Comparison of ENCODE assay signal across 1 cellular context in the genomic region with DNA sequence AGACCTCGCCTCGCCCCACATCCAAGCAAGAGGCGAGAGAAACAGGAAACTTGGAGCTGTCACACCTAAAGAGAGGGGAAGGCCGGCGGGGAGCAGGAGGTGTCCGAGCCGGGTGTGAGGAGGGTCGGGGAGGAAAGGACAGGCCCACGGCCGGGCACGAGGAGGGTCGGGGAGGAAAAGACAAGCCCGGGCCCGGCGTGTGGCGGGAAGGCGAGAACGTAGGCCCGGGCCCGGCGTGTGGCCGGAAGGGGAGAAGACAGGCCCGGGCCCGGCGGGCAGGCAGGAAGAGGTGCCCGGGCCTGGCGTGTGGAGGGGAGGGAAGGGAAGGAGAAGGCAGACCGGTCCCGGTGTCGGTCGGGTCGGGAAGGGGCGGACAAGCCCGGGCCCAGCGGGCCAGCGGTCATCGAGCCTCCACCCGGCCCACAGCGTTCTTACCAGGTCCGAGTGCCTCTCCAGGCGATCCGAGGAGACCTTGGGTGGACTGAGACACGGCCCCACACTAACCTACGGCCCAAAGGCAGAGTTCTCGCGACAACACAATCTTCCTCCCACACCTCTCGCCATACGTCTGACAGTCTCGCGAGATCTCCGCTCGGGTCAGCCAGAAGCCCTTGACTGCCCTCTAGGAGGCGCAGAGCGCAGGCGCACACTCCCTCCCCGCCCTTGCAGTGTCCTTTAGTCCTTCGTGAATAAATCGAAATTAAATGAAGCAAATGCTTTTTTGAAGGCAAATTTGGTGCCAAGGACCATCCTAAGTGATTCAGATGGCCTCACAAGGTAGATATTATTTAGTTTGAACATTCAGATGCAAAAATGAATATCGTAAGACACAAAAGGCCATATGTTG.
TF ChIP-seq lines count a peak whose summit lies in the region.

A gene (minus strand): TSS at position 533 of the 847 bp plus-strand sequence. CDS start 13,943 bp downstream, outside the sequence.

TF ChIP-seq in HepG2, 621 proteins besides CTCF, POLR2A, EP300 and RAD21 (continued from another document and continues in another):
- TF ChIP-seq, protein P1, sequence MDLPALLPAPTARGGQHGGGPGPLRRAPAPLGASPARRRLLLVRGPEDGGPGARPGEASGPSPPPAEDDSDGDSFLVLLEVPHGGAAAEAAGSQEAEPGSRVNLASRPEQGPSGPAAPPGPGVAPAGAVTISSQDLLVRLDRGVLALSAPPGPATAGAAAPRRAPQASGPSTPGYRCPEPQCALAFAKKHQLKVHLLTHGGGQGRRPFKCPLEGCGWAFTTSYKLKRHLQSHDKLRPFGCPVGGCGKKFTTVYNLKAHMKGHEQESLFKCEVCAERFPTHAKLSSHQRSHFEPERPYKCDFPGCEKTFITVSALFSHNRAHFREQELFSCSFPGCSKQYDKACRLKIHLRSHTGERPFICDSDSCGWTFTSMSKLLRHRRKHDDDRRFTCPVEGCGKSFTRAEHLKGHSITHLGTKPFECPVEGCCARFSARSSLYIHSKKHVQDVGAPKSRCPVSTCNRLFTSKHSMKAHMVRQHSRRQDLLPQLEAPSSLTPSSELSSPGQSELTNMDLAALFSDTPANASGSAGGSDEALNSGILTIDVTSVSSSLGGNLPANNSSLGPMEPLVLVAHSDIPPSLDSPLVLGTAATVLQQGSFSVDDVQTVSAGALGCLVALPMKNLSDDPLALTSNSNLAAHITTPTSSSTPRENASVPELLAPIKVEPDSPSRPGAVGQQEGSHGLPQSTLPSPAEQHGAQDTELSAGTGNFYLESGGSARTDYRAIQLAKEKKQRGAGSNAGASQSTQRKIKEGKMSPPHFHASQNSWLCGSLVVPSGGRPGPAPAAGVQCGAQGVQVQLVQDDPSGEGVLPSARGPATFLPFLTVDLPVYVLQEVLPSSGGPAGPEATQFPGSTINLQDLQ (CRISPR knock-in tag; IDR thresholded peaks at IDR 0.05) = no peak; the same call in 1 of the 2 replicates
- no peak for TF ChIP-seq SRSF9 (IDR thresholded peaks at IDR 0.05; ENCODE audit: borderline replicate concordance, insufficient read depth, low read depth, low read length, poor library complexity, severe bottlenecking)
- TF ChIP-seq, protein P2, sequence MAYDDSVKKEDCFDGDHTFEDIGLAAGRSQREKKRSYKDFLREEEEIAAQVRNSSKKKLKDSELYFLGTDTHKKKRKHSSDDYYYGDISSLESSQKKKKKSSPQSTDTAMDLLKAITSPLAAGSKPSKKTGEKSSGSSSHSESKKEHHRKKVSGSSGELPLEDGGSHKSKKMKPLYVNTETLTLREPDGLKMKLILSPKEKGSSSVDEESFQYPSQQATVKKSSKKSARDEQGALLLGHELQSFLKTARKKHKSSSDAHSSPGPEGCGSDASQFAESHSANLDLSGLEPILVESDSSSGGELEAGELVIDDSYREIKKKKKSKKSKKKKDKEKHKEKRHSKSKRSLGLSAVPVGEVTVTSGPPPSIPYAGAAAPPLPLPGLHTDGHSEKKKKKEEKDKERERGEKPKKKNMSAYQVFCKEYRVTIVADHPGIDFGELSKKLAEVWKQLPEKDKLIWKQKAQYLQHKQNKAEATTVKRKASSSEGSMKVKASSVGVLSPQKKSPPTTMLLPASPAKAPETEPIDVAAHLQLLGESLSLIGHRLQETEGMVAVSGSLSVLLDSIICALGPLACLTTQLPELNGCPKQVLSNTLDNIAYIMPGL (CRISPR knock-in tag; IDR thresholded peaks at IDR 0.05; ENCODE audit: borderline replicate concordance in 1 of 2, low read depth in 1 of 2) = peak; percentile 86 to 90
- no peak; the same call in 1 of the 2 replicates for TF ChIP-seq PHF21A (CRISPR knock-in tag; IDR thresholded peaks at IDR 0.05)
- TF ChIP-seq DNMT1 (CRISPR knock-in tag; IDR thresholded peaks at IDR 0.05) = no peak
- no peak for TF ChIP-seq CBX1 (IDR thresholded peaks at IDR 0.05; ENCODE audit: low read depth)
- TF ChIP-seq, protein P3, sequence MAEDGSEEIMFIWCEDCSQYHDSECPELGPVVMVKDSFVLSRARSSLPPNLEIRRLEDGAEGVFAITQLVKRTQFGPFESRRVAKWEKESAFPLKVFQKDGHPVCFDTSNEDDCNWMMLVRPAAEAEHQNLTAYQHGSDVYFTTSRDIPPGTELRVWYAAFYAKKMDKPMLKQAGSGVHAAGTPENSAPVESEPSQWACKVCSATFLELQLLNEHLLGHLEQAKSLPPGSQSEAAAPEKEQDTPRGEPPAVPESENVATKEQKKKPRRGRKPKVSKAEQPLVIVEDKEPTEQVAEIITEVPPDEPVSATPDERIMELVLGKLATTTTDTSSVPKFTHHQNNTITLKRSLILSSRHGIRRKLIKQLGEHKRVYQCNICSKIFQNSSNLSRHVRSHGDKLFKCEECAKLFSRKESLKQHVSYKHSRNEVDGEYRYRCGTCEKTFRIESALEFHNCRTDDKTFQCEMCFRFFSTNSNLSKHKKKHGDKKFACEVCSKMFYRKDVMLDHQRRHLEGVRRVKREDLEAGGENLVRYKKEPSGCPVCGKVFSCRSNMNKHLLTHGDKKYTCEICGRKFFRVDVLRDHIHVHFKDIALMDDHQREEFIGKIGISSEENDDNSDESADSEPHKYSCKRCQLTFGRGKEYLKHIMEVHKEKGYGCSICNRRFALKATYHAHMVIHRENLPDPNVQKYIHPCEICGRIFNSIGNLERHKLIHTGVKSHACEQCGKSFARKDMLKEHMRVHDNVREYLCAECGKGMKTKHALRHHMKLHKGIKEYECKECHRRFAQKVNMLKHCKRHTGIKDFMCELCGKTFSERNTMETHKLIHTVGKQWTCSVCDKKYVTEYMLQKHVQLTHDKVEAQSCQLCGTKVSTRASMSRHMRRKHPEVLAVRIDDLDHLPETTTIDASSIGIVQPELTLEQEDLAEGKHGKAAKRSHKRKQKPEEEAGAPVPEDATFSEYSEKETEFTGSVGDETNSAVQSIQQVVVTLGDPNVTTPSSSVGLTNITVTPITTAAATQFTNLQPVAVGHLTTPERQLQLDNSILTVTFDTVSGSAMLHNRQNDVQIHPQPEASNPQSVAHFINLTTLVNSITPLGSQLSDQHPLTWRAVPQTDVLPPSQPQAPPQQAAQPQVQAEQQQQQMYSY (CRISPR knock-in tag; IDR thresholded peaks at IDR 0.05) = no peak
- TF ChIP-seq SP1 (IDR thresholded peaks at IDR 0.05) = peak; percentile 88
- peak; percentile 50; the same call in 1 of the 2 replicates for TF ChIP-seq SP1 (CRISPR knock-in tag; IDR thresholded peaks at IDR 0.05)
- 0 out of 2 replicates have a peak, but pooled peaks have one; percentile 44 for TF ChIP-seq SP4 (CRISPR knock-in tag; IDR thresholded peaks at IDR 0.05)
- no peak for TF ChIP-seq POLR2AphosphoS2 (IDR thresholded peaks at IDR 0.05; ENCODE audit: low read depth, low read length)
- no peak for TF ChIP-seq ZSCAN30 (CRISPR knock-in tag; IDR thresholded peaks at IDR 0.05)
- TF ChIP-seq, protein P4, sequence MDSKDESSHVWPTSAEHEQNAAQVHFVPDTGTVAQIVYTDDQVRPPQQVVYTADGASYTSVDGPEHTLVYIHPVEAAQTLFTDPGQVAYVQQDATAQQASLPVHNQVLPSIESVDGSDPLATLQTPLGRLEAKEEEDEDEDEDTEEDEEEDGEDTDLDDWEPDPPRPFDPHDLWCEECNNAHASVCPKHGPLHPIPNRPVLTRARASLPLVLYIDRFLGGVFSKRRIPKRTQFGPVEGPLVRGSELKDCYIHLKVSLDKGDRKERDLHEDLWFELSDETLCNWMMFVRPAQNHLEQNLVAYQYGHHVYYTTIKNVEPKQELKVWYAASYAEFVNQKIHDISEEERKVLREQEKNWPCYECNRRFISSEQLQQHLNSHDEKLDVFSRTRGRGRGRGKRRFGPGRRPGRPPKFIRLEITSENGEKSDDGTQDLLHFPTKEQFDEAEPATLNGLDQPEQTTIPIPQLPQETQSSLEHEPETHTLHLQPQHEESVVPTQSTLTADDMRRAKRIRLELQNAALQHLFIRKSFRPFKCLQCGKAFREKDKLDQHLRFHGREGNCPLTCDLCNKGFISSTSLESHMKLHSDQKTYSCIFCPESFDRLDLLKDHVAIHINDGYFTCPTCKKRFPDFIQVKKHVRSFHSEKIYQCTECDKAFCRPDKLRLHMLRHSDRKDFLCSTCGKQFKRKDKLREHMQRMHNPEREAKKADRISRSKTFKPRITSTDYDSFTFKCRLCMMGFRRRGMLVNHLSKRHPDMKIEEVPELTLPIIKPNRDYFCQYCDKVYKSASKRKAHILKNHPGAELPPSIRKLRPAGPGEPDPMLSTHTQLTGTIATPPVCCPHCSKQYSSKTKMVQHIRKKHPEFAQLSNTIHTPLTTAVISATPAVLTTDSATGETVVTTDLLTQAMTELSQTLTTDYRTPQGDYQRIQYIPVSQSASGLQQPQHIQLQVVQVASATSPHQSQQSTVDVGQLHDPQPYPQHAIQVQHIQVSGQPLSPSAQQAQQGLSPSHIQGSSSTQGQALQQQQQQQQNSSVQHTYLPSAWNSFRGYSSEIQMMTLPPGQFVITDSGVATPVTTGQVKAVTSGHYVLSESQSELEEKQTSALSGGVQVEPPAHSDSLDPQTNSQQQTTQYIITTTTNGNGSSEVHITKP (CRISPR knock-in tag; IDR thresholded peaks at IDR 0.05; ENCODE audit: low read depth) = no peak
- no peak for TF ChIP-seq STAT5B (CRISPR knock-in tag; IDR thresholded peaks at IDR 0.05)
- TF ChIP-seq, protein P5, sequence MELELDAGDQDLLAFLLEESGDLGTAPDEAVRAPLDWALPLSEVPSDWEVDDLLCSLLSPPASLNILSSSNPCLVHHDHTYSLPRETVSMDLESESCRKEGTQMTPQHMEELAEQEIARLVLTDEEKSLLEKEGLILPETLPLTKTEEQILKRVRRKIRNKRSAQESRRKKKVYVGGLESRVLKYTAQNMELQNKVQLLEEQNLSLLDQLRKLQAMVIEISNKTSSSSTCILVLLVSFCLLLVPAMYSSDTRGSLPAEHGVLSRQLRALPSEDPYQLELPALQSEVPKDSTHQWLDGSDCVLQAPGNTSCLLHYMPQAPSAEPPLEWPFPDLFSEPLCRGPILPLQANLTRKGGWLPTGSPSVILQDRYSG (CRISPR knock-in tag; IDR thresholded peaks at IDR 0.05) = 0 out of 2 replicates have a peak, but pooled peaks have one; percentile 21
- TF ChIP-seq, protein P6, sequence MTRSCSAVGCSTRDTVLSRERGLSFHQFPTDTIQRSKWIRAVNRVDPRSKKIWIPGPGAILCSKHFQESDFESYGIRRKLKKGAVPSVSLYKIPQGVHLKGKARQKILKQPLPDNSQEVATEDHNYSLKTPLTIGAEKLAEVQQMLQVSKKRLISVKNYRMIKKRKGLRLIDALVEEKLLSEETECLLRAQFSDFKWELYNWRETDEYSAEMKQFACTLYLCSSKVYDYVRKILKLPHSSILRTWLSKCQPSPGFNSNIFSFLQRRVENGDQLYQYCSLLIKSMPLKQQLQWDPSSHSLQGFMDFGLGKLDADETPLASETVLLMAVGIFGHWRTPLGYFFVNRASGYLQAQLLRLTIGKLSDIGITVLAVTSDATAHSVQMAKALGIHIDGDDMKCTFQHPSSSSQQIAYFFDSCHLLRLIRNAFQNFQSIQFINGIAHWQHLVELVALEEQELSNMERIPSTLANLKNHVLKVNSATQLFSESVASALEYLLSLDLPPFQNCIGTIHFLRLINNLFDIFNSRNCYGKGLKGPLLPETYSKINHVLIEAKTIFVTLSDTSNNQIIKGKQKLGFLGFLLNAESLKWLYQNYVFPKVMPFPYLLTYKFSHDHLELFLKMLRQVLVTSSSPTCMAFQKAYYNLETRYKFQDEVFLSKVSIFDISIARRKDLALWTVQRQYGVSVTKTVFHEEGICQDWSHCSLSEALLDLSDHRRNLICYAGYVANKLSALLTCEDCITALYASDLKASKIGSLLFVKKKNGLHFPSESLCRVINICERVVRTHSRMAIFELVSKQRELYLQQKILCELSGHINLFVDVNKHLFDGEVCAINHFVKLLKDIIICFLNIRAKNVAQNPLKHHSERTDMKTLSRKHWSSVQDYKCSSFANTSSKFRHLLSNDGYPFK (CRISPR knock-in tag; IDR thresholded peaks at IDR 0.05; ENCODE audit: borderline replicate concordance) = peak; percentile 59; the same call in 1 of the 2 replicates
- no peak; the same call in 1 of the 2 replicates for TF ChIP-seq KLF11 (CRISPR knock-in tag; IDR thresholded peaks at IDR 0.05)
- TF ChIP-seq, protein P7, sequence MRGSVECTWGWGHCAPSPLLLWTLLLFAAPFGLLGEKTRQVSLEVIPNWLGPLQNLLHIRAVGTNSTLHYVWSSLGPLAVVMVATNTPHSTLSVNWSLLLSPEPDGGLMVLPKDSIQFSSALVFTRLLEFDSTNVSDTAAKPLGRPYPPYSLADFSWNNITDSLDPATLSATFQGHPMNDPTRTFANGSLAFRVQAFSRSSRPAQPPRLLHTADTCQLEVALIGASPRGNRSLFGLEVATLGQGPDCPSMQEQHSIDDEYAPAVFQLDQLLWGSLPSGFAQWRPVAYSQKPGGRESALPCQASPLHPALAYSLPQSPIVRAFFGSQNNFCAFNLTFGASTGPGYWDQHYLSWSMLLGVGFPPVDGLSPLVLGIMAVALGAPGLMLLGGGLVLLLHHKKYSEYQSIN (CRISPR knock-in tag; IDR thresholded peaks at IDR 0.05; ENCODE audit: borderline replicate concordance) = no peak
- peak; percentile 43; the same call in 1 of the 2 replicates for TF ChIP-seq ATF7-NPFF (CRISPR knock-in tag; IDR thresholded peaks at IDR 0.05; ENCODE audit: low read depth)
- 0 out of 2 replicates have a peak, but pooled peaks have one; percentile 50 for TF ChIP-seq MXD4 (CRISPR knock-in tag; IDR thresholded peaks at IDR 0.05)
- TF ChIP-seq, protein P8, sequence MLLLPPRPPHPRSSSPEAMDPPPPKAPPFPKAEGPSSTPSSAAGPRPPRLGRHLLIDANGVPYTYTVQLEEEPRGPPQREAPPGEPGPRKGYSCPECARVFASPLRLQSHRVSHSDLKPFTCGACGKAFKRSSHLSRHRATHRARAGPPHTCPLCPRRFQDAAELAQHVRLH (CRISPR knock-in tag; IDR thresholded peaks at IDR 0.05; ENCODE audit: borderline replicate concordance, low read depth) = peak; percentile 18; the same call in 1 of the 2 replicates
- TF ChIP-seq JUND (CRISPR knock-in tag; IDR thresholded peaks at IDR 0.05) = no peak
- TF ChIP-seq SRSF4 (IDR thresholded peaks at IDR 0.05; ENCODE audit: low read depth, low read length, poor library complexity, severe bottlenecking) = no peak
- TF ChIP-seq, protein P9, sequence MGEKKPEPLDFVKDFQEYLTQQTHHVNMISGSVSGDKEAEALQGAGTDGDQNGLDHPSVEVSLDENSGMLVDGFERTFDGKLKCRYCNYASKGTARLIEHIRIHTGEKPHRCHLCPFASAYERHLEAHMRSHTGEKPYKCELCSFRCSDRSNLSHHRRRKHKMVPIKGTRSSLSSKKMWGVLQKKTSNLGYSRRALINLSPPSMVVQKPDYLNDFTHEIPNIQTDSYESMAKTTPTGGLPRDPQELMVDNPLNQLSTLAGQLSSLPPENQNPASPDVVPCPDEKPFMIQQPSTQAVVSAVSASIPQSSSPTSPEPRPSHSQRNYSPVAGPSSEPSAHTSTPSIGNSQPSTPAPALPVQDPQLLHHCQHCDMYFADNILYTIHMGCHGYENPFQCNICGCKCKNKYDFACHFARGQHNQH (CRISPR knock-in tag; IDR thresholded peaks at IDR 0.05) = peak; percentile 60; the same call in 1 of the 2 replicates
- TF ChIP-seq ZNF891 (CRISPR knock-in tag; IDR thresholded peaks at IDR 0.05) = peak; percentile 90; the same call in 1 of the 2 replicates
- TF ChIP-seq ZNF292 (CRISPR knock-in tag; IDR thresholded peaks at IDR 0.05; ENCODE audit: borderline replicate concordance, low read depth) = no peak; the same call in 1 of the 2 replicates
- TF ChIP-seq ONECUT2 (CRISPR knock-in tag; IDR thresholded peaks at IDR 0.05) = peak; percentile 43; the same call in 1 of the 2 replicates
- TF ChIP-seq SMARCE1 (IDR thresholded peaks at IDR 0.05; ENCODE audit: borderline replicate concordance) = no peak
- TF ChIP-seq FOXP1 (IDR thresholded peaks at IDR 0.05) = no peak
- TF ChIP-seq FOXP1 (CRISPR knock-in tag; IDR thresholded peaks at IDR 0.05) = no peak
- no peak for TF ChIP-seq ZNF136 (CRISPR knock-in tag; IDR thresholded peaks at IDR 0.05; ENCODE audit: low read depth)
- no peak; the same call in 1 of the 2 replicates for TF ChIP-seq MIER2 (CRISPR knock-in tag; IDR thresholded peaks at IDR 0.05)
- TF ChIP-seq NR2F6 (IDR thresholded peaks at IDR 0.05) = peak; percentile 14; the same call in 1 of the 2 replicates
- peak; percentile 52; the same call in 1 of the 2 replicates for TF ChIP-seq NR2F6 (CRISPR knock-in tag; IDR thresholded peaks at IDR 0.05)
- TF ChIP-seq ZNF550 (CRISPR knock-in tag; IDR thresholded peaks at IDR 0.05; ENCODE audit: borderline replicate concordance) = no peak
